1 cellular context compared by ENCODE assay signal in genomic region chr9:34651876-34652602, GRCh38.
TF ChIP-seq lines count a peak whose summit lies in the region.

Gene IL11RA (plus strand): TSS chr9:34652185. CDS start chr9:34655218, 3,033 bp downstream.

TF ChIP-seq in HepG2, 621 proteins besides CTCF, POLR2A, EP300 and RAD21 (continued from another document):
- TF ChIP-seq NR2F1 (CRISPR knock-in tag; IDR thresholded peaks at IDR 0.05) (peak; percentile 88 to 92), THAP8 (CRISPR knock-in tag; IDR thresholded peaks at IDR 0.05; ENCODE audit: borderline replicate concordance) (no peak), SP4 (CRISPR knock-in tag; IDR thresholded peaks at IDR 0.05) (0 out of 2 replicates have a peak, but pooled peaks have one; percentile 31), ZNF614 (CRISPR knock-in tag; IDR thresholded peaks at IDR 0.05; ENCODE audit: borderline replicate concordance) (0 out of 2 replicates have a peak, but pooled peaks have one; percentile 52), ZNF382 (CRISPR knock-in tag; IDR thresholded peaks at IDR 0.05; ENCODE audit: borderline replicate concordance) (no peak), PREB (CRISPR knock-in tag; IDR thresholded peaks at IDR 0.05) (no peak), NCOA1 (CRISPR knock-in tag; IDR thresholded peaks at IDR 0.05) (no peak), ESRRA (CRISPR knock-in tag; IDR thresholded peaks at IDR 0.05; ENCODE audit: low read depth) (peak; percentile 75; the same call in 1 of the 2 replicates), SOX5 (CRISPR knock-in tag; IDR thresholded peaks at IDR 0.05; ENCODE audit: borderline replicate concordance) (peak; percentile 22; the same call in 1 of the 2 replicates), KDM6A (CRISPR knock-in tag; IDR thresholded peaks at IDR 0.05; ENCODE audit: low read depth) (peak; percentile 55), MEIS2 (CRISPR knock-in tag; IDR thresholded peaks at IDR 0.05) (peak; percentile 97), PHF21A (CRISPR knock-in tag; IDR thresholded peaks at IDR 0.05) (peak; percentile 96), CREB1 (IDR thresholded peaks at IDR 0.05) (peak; percentile 56; the same call in 1 of the 2 replicates), CREB1 (CRISPR knock-in tag; IDR thresholded peaks at IDR 0.05) (peak; percentile 74), ATF6 (CRISPR knock-in tag; conservative IDR thresholded peaks at IDR 0.05) (no peak), FOSL2 (CRISPR knock-in tag; IDR thresholded peaks at IDR 0.05) (peak; percentile 66), HIVEP1 (CRISPR knock-in tag; IDR thresholded peaks at IDR 0.05) (peak; percentile 42; the same call in 1 of the 2 replicates), RFX1 (IDR thresholded peaks at IDR 0.05) (no peak), MAZ (IDR thresholded peaks at IDR 0.05; ENCODE audit: borderline replicate concordance, low read depth, low read length) (peak; percentile 98), MAZ (CRISPR knock-in tag; IDR thresholded peaks at IDR 0.05; ENCODE audit: low read depth) (peak; percentile 73; the same call in 1 of the 2 replicates), FOXP1 (IDR thresholded peaks at IDR 0.05) (no peak), FOXP1 (CRISPR knock-in tag; IDR thresholded peaks at IDR 0.05) (peak; percentile 27; the same call in 1 of the 2 replicates), KLF16 (CRISPR knock-in tag; IDR thresholded peaks at IDR 0.05) (peak in 1 of 2 experiments; percentile 52; a peak in 1 of 4 replicates), REPIN1 (CRISPR knock-in tag; IDR thresholded peaks at IDR 0.05; ENCODE audit: borderline replicate concordance, low read depth) (peak; percentile 65; the same call in 1 of the 2 replicates), ZNF33A (CRISPR knock-in tag; IDR thresholded peaks at IDR 0.05; ENCODE audit: borderline replicate concordance) (0 out of 2 replicates have a peak, but pooled peaks have one; percentile 7), TGIF2 (CRISPR knock-in tag; IDR thresholded peaks at IDR 0.05) (peak; percentile 77; the same call in 1 of the 2 replicates), UBTF (CRISPR knock-in tag; IDR thresholded peaks at IDR 0.05) (peak; percentile 44; the same call in 1 of the 2 replicates), ZFP36L1 (CRISPR knock-in tag; IDR thresholded peaks at IDR 0.05) (0 out of 2 replicates have a peak, but pooled peaks have one; percentile 4), CBX1 (IDR thresholded peaks at IDR 0.05; ENCODE audit: low read depth) (no peak), NFKBIZ (CRISPR knock-in tag; IDR thresholded peaks at IDR 0.05) (no peak), LCORL (IDR thresholded peaks at IDR 0.05) (no peak), LCORL (CRISPR knock-in tag; IDR thresholded peaks at IDR 0.05) (peak; percentile 85), GZF1 (CRISPR knock-in tag; IDR thresholded peaks at IDR 0.05) (0 out of 2 replicates have a peak, but pooled peaks have one; percentile 51), POGZ (CRISPR knock-in tag; IDR thresholded peaks at IDR 0.05) (peak; percentile 82), HNF1B (CRISPR knock-in tag; IDR thresholded peaks at IDR 0.05) (peak; percentile 45), SALL1 (CRISPR knock-in tag; IDR thresholded peaks at IDR 0.05) (peak; percentile 86), PRDM15 (CRISPR knock-in tag; IDR thresholded peaks at IDR 0.05) (peak; percentile 71; the same call in 1 of the 2 replicates), RBM39 (IDR thresholded peaks at IDR 0.05; ENCODE audit: low read depth, low read length, poor library complexity, severe bottlenecking) (no peak), ZNF660 (CRISPR knock-in tag; IDR thresholded peaks at IDR 0.05; ENCODE audit: borderline replicate concordance, low read depth) (no peak), THAP7 (CRISPR knock-in tag; IDR thresholded peaks at IDR 0.05) (0 out of 2 replicates have a peak, but pooled peaks have one; percentile 24), ZNF788 (CRISPR knock-in tag; IDR thresholded peaks at IDR 0.05; ENCODE audit: borderline replicate concordance) (peak; percentile 80; the same call in 1 of the 2 replicates), MXD3 (CRISPR knock-in tag; IDR thresholded peaks at IDR 0.05) (0 out of 2 replicates have a peak, but pooled peaks have one; percentile 53), CCDC6 (CRISPR knock-in tag; IDR thresholded peaks at IDR 0.05) (0 out of 2 replicates have a peak, but pooled peaks have one; percentile 16), SRF (IDR thresholded peaks at IDR 0.05; ENCODE audit: low read depth, low read length) (0 out of 2 replicates have a peak, but pooled peaks have one; percentile 24), NCOA2 (CRISPR knock-in tag; IDR thresholded peaks at IDR 0.05) (no peak; the same call in 1 of the 2 replicates), ZSCAN29 (CRISPR knock-in tag; conservative IDR thresholded peaks at IDR 0.05) (peak; percentile 91), TFE3 (CRISPR knock-in tag; IDR thresholded peaks at IDR 0.05) (0 out of 2 replicates have a peak, but pooled peaks have one; percentile 17), ZXDC (CRISPR knock-in tag; IDR thresholded peaks at IDR 0.05) (no peak)
